32 cellular contexts compared by ENCODE assay signal in genomic region chr9:82074144-82074543, GRCh38.
"Had no signal": no experiment of that assay in that cellular context is flagged by ENCODE, and none has a peak within 500 bp of the region (broad histone marks: within the 10 kb centered on the region; RNA-seq: fewer than 3 reads in every experiment).

No MANE protein-coding gene starts in this region.

- ATAC-seq: activated CD4-positive, alpha-beta T cell treated with anti-CD3 and anti-CD28 coated beads for 36 hours; activated CD4-positive, CD25-positive, alpha-beta regulatory T cell treated with anti-CD3 and anti-CD28 coated beads, Interleukin-2, amount 50 U/mL, for 24 hours; activated CD8-positive, alpha-beta memory T cell treated with anti-CD3 and anti-CD28 coated beads, Interleukin-2, amount 10 ng/mL, durations not matched to agents 7 days and 5 days; activated CD8-positive, alpha-beta T cell treated with anti-CD3 and anti-CD28 coated beads, Interleukin-2, amount 10 ng/mL, durations not matched to agents 7 days and 5 days; activated naive CD8-positive, alpha-beta T cell treated with anti-CD3 and anti-CD28 coated beads, Interleukin-2, amount 50 U/mL, for 24 hours; WTC11 had no signal

- H3K4me3 ChIP-seq: ascending aorta, cardiac muscle cell had no signal

- H3K9me3 ChIP-seq: ascending aorta had no signal

- H3K36me3 ChIP-seq: ascending aorta, cardiac muscle cell, WERI-Rb-1 had no signal

- H3K27ac ChIP-seq: ascending aorta, cardiac muscle cell, WERI-Rb-1 had no signal

- FAIRE-seq: bronchial epithelial cell, TTC549 had no signal

- DNase-seq: activated CD4-positive, alpha-beta memory T cell treated with anti-CD3 and anti-CD28 coated beads, Interleukin-2, amount 10 ng/mL, durations not matched to agents 7 days and 5 days; activated CD4-positive, alpha-beta T cell treated with anti-CD3 and anti-CD28 coated beads for 1 hour; activated CD4-positive, alpha-beta T cell treated with anti-CD3 and anti-CD28 coated beads for 36 hours; activated CD4-positive, alpha-beta T cell treated with anti-CD3 and anti-CD28 coated beads for 48 hours; activated CD4-positive, alpha-beta T cell treated with anti-CD3 and anti-CD28 coated beads, Interleukin-2, amount 10 ng/mL, durations not matched to agents 7 days and 5 days; activated CD4-positive, alpha-beta T cell treated with anti-CD3 and anti-CD28 coated beads, Interleukin-2, amount 50 U/mL, for 48 hours; activated CD4-positive, CD25-positive, alpha-beta regulatory T cell; activated CD8-positive, alpha-beta memory T cell treated with anti-CD3 and anti-CD28 coated beads for 24 hours; activated CD8-positive, alpha-beta memory T cell treated with anti-CD3 and anti-CD28 coated beads, Interleukin-2, amount 10 ng/mL, durations not matched to agents 7 days and 5 days; activated CD8-positive, alpha-beta memory T cell treated with anti-CD3 and anti-CD28 coated beads, Interleukin-2, amount 50 U/mL, for 48 hours; activated CD8-positive, alpha-beta T cell treated with anti-CD3 and anti-CD28 coated beads, Interleukin-2, amount 10 ng/mL, durations not matched to agents 7 days and 5 days; activated effector memory CD4-positive, alpha-beta T cell treated with Interleukin-2 at 50 U/mL for 16 hours; activated gamma-delta T cell; activated naive CD4-positive, alpha-beta T cell treated with anti-CD3 and anti-CD28 coated beads, Interleukin-2, amount 10 ng/mL, durations not matched to agents 7 days and 5 days; activated naive CD4-positive, alpha-beta T cell treated with Interleukin-2 at 50 U/mL for 16 hours; activated naive CD8-positive, alpha-beta T cell treated with anti-CD3 and anti-CD28 coated beads, Interleukin-2, amount 10 ng/mL, durations not matched to agents 7 days and 5 days; activated naive CD8-positive, alpha-beta T cell treated with anti-CD3 and anti-CD28 coated beads, Interleukin-2, amount 50 U/mL, for 24 hours; activated T-cell treated with anti-CD3 and anti-CD28 coated beads, Interleukin-2, amount 50 U/mL, for 24 hours; activated T-cell treated with anti-CD3 and anti-CD28 coated beads, Interleukin-2, amount 50 U/mL, for 48 hours; amygdala; anterior cingulate cortex; caudate nucleus; cerebellar nuclear complex; T-helper 2 cell; T-helper 9 cell; WERI-Rb-1 had no signal

- H3K27me3 ChIP-seq: ascending aorta, cardiac muscle cell had no signal

- H3K4me1 ChIP-seq: ascending aorta had no signal
